ENCODE assay signal across 12 cellular contexts in the genomic region with DNA sequence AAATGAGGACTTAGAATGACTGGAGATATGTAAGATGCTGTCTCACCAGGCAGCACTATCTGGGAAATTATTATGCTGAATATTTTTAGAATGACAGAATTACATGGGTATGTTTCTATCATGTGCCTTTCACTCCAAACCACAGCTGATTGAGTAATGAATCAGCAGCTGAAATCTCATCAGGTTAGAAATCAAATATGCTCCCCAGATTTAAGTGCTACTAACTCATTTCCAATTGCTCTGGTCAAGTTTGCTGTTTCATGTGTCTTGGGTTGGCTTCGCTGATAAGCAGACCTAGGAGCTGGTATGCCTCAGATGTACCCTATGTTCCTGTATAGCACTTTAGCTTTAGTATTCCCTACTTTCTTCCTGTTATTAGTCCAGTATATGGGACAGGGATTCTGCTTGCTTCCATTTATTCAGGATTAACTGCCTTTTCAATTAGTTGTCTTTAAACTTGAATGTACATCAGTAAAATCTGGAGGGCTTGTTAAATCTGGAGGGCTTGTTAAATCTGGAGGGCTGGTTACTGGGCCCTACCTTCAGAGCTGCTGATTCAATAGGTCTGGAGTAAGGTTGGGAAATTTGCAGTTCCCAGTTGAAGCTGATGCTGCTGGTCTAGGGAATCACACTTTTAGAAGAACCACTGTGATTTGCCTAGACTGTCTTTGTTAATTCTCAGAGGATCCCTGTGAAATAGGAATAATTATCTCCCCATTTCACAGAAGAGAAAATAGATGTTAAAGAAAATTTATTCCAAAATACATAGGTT.
A peak's percentile ranks its signal among the peaks of the same experiment; 100 is the strongest.
DNase-seq lines count a peak whose midpoint lies in the region; ATAC-seq and TF ChIP-seq lines count a peak whose summit lies in the region.
"Had no signal": no experiment of that assay in that cellular context is flagged by ENCODE, and none has a peak within 500 bp of the region (broad histone marks: within the 10 kb centered on the region; RNA-seq: fewer than 3 reads in every experiment).

No MANE protein-coding gene starts in this region.

- no peak overlapping the region for H4K8ac ChIP-seq in mesenchymal stem cell (ENCODE audit: low read length)

- H3K14ac ChIP-seq in mesenchymal stem cell (ENCODE audit: low read length in 2 of 2) = no peak overlapping the region

- H3K9me3 ChIP-seq in mesenchymal stem cell (ENCODE audit: control insufficient read depth, low read length) (no peaks in the 10 kb centered on the region), mucosa of descending colon (no peaks in the 10 kb centered on the region)
- H3K9me3 ChIP-seq: transverse colon had no signal

- no peak overlapping the region for H2AFZ ChIP-seq in mesenchymal stem cell (ENCODE audit: low read depth, low read length)

- H3K9ac ChIP-seq in mesenchymal stem cell (ENCODE audit: low read length) = peak overlapping the region; percentile 83

- no peak overlapping the region for H3K4ac ChIP-seq in mesenchymal stem cell (ENCODE audit: low read depth in 1 of 2, low read length in 2 of 2)

- H3K4me1 ChIP-seq in mesenchymal stem cell (ENCODE audit: control insufficient read depth, insufficient read depth, low read depth, low read length) = no peaks in the 10 kb centered on the region
- H3K4me1 ChIP-seq in mucosa of descending colon (ENCODE audit: low read depth) = no peaks in the 10 kb centered on the region
- H3K4me1 ChIP-seq: transverse colon had no signal

- intact Hi-C loops in mucosa of descending colon (cut with DNase I, micrococcal nuclease) = loop anchor here in 1 of 2 donors (10.0 kb wide), 1 partner anchor 172 kb away; the partner anchor contains the start of gene DKK1

- H3K27me3 ChIP-seq in mesenchymal stem cell (ENCODE audit: control insufficient read depth in 1 of 2, insufficient read depth in 1 of 2, low read length in 2 of 2) = no peaks in the 10 kb centered on the region
- H3K27me3 ChIP-seq: transverse colon had no signal

- no CpG with 5 or more reads among the region's 1 CpG for WGBS in mesenchymal stem cell

- H3K18ac ChIP-seq in mesenchymal stem cell (ENCODE audit: low read depth in 1 of 2, low read length in 2 of 2) = no peak overlapping the region

- H2BK12ac ChIP-seq in mesenchymal stem cell (ENCODE audit: low read length in 2 of 2) = no peak overlapping the region

- no peaks in the 10 kb centered on the region for H3K79me1 ChIP-seq in mesenchymal stem cell (replicated peaks; ENCODE audit: low read length, poor library complexity, severe bottlenecking)

- H2BK120ac ChIP-seq in mesenchymal stem cell (ENCODE audit: low read depth, low read length) = no peak overlapping the region

- H4K91ac ChIP-seq in mesenchymal stem cell (ENCODE audit: low read length) = no peak overlapping the region

- no peak overlapping the region for H2BK15ac ChIP-seq in mesenchymal stem cell (ENCODE audit: low read depth, poor library complexity, severe bottlenecking)

- ATAC-seq in HG03442 (IDR thresholded peaks at IDR 0.05; ENCODE audit: unreplicated experiment) = no peak
- no peak for ATAC-seq in mucosa of descending colon

- peak overlapping the region; percentile 68 for H2AK5ac ChIP-seq in mesenchymal stem cell (ENCODE audit: low read length, severe bottlenecking)

- H2BK5ac ChIP-seq in mesenchymal stem cell (ENCODE audit: low read depth, low read length, poor library complexity, severe bottlenecking) = no peak overlapping the region

- H3K23ac ChIP-seq in mesenchymal stem cell (ENCODE audit: low read length in 2 of 2) = peak overlapping the region in 1 of 2 experiments; percentile 37

- H3K4me3 ChIP-seq in AG09309 (ENCODE audit: control insufficient read depth, low read depth, low read length) (no peak overlapping the region), cardiac fibroblast (replicated peaks in 1 of 2; ENCODE audit: low read depth in 2 of 2, low read length in 2 of 2) (no peak overlapping the region), mesenchymal stem cell (ENCODE audit: insufficient read depth in 1 of 2, low read depth in 1 of 2, low read length in 2 of 2) (peak overlapping the region in 1 of 2 experiments; percentile 35), mucosa of descending colon (no peak overlapping the region)
- H3K4me3 ChIP-seq: transverse colon had no signal

- no peak overlapping the region for H3K4me2 ChIP-seq in mesenchymal stem cell (ENCODE audit: low read length, poor library complexity, severe bottlenecking)

- TF ChIP-seq CTCF in AG09309 (IDR thresholded peaks at IDR 0.05; ENCODE audit: control insufficient read depth, insufficient read depth, low read depth, low read length, missing control alignments) (no peak), cardiac fibroblast (IDR thresholded peaks at IDR 0.05; ENCODE audit: low read depth, low read length) (no peak), mucosa of descending colon (IDR thresholded peaks at IDR 0.05) (no peak)

- DNase-seq in AG09309 (ENCODE audit: low read depth) (peak; percentile 89), LoVo (ENCODE audit: low spot score) (peak; percentile 60), cardiac fibroblast (ENCODE audit: low read depth in 2 of 2) (peak; percentile 75 to 95), mesenchymal stem cell (peak; percentile 64), mucosa of descending colon (no peak), NK-92 (lab: John Stamatoyannopoulos, UW; ENCODE audit: unreplicated experiment) (no peak)
- DNase-seq in activated naive CD4-positive, alpha-beta T cell treated with anti-CD3 and anti-CD28 coated beads, Interleukin-2, amount 50 U/mL, for 16 hours = no peak
- DNase-seq: activated T-cell treated with anti-CD3 and anti-CD28 coated beads, Interleukin-2, amount 50 U/mL, for 1 hour; CD4-positive, alpha-beta T cell; NCI-H1105 treated with DMSO at 0.1 percent for 48 hours; transverse colon had no signal

- H3K36me3 ChIP-seq in mesenchymal stem cell (ENCODE audit: control insufficient read depth in 1 of 2, insufficient read depth in 2 of 2, low read depth in 1 of 2, low read length in 2 of 2) (no peaks in the 10 kb centered on the region), mucosa of descending colon (ENCODE audit: low read depth) (no peaks in the 10 kb centered on the region)
- H3K36me3 ChIP-seq: transverse colon had no signal

- H3K27ac ChIP-seq in mesenchymal stem cell (ENCODE audit: low read length, poor library complexity, severe bottlenecking) = peak overlapping the region; percentile 55
- H3K27ac ChIP-seq: transverse colon had no signal

Comparison
In these comparisons a context has a peak if more than half of its experiments do, and no peak if none do; other contexts are left out.
1. DNase-seq: peak in AG09309 (single experiment), LoVo (single experiment), cardiac fibroblast (2 of 2) and mesenchymal stem cell (single experiment); none in mucosa of descending colon (0 of 3), activated naive CD4-positive, alpha-beta T cell treated with anti-CD3 and anti-CD28 coated beads, Interleukin-2, amount 50 U/mL, for 16 hours (single experiment) and NK-92 (single experiment).